Comparison of ENCODE assay signal across 35 cellular contexts in the genomic region with DNA sequence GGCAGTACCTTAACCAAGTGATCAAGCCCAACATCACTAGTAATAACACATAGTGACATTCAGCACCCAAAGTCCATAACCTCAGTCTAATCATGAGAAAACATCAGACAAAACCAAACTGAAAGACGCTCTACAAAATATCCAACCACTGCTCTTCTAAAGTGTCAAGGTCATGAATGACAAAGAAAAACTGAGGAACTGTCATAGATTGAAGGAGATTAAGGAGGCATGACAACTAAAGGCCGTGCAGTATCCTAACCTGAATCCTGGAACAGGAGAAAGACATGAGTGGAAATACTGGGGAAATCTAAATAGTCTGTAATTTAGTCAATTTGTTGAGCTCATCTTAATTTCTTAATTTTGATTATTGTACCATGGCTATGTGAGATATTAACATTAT. TPM values are rescaled to one million over a fixed set of nuclear protein-coding genes. Genes with fewer than 3 reads are reported as not detected.
"Had no signal": no experiment of that assay in that cellular context is flagged by ENCODE, and none has a peak within 500 bp of the region (broad histone marks: within the 10 kb centered on the region; RNA-seq: fewer than 3 reads in every experiment).

No MANE protein-coding gene starts in this region.

- H3K4me1 ChIP-seq: pancreas, psoas muscle, right lobe of liver, spleen, suprapubic skin, testis, tibial artery, upper lobe of right lung, uterus had no signal

- FAIRE-seq: pancreas had no signal

- H3K4me2 ChIP-seq: smooth muscle cell had no signal

- H3K9me3 ChIP-seq: neutrophil, pancreas, psoas muscle, right lobe of liver, suprapubic skin, testis, tibial artery, transverse colon, upper lobe of right lung, uterus had no signal

- ATAC-seq: naive thymus-derived CD8-positive, alpha-beta T cell; natural killer cell treated with Interleukin-12 subunit alpha and Interleukin-12 subunit beta and Interleukin-15 and Interleukin-18, amount 100 ng/mL, for 72 hours; pancreas; psoas muscle; right cardiac atrium; right lobe of liver; stimulated activated memory B cell treated with anti-CD40 and anti-IgM and Interleukin-4, amounts not matched to agents 10 μg/mL and 1 μg/mL and 100 μg/mL, for 72 hours; stimulated activated naive CD8-positive, alpha-beta T cell treated with anti-CD3 and anti-CD28 coated beads, Interleukin-15, amount 100 ng/mL, for 72 hours; stimulated activated naive CD8-positive, alpha-beta T cell treated with anti-CD3 and anti-CD28 coated beads, Interleukin-15, Interleukin-2, amounts not matched to agents 100 U/mL and 50 U/mL, for 24 hours had no signal

- H3K36me3 ChIP-seq: neutrophil, pancreas, right lobe of liver, spleen, suprapubic skin, tibial artery, transverse colon, upper lobe of right lung, uterus had no signal

- H3K27me3 ChIP-seq: neutrophil, pancreas, right lobe of liver, spleen, suprapubic skin, testis, tibial artery, transverse colon, upper lobe of right lung, uterus had no signal

- H3K4me3 ChIP-seq: pancreas, psoas muscle, right lobe of liver, skin epidermis, smooth muscle cell, spleen, suprapubic skin, testis, tibial artery, transverse colon, upper lobe of right lung, uterus had no signal

- DNase-seq: naive thymus-derived CD8-positive, alpha-beta T cell; nephron progenitor cell; nucleus accumbens; pancreas; psoas muscle; right lobe of liver; spleen; stimulated activated CD4-positive, alpha-beta T cell treated with anti-CD3 and anti-CD28 coated beads, Interleukin-12 subunit alpha, Interleukin-12 subunit beta, amount 100 ng/mL, for 4 hours; stimulated activated CD4-positive, alpha-beta T cell treated with anti-CD3 and anti-CD28 coated beads, Interleukin-1b, Interleukin-23, amount 100 ng/mL, for 48 hours; stimulated activated CD4-positive, alpha-beta T cell treated with anti-CD3 and anti-CD28 coated beads, Interleukin-4, amount 100 ng/mL, for 1 hour; stimulated activated CD4-positive, alpha-beta T cell treated with anti-CD3 and anti-CD28 coated beads, Interleukin-4, amount 100 ng/mL, for 4 hours; stimulated activated CD8-positive, alpha-beta memory T cell treated with anti-CD3 and anti-CD28 coated beads, Interleukin-4, amount 100 ng/mL, for 48 hours; stimulated activated naive CD4-positive, alpha-beta T cell; stimulated activated naive CD8-positive, alpha-beta T cell treated with anti-CD3 and anti-CD28 coated beads, Interleukin-15, amount 100 ng/mL, for 72 hours; stimulated activated naive CD8-positive, alpha-beta T cell treated with anti-CD3 and anti-CD28 coated beads, Interleukin-15, Interleukin-2, amounts not matched to agents 100 U/mL and 50 U/mL, for 24 hours; substantia nigra; testis; tibial artery; upper lobe of right lung; uterus had no signal

- H3K27ac ChIP-seq: neutrophil, pancreas, psoas muscle, right lobe of liver, skin epidermis, spleen, suprapubic skin, testis, tibial artery, transverse colon, upper lobe of right lung, uterus had no signal

RNA-seq across cellular contexts. Expression of gene EXOC1L, which starts 38.2 kb away (rescaled TPM):
- total RNA-seq: naive thymus-derived CD8-positive, alpha-beta T cell; natural killer cell treated with Interleukin-12 subunit alpha and Interleukin-12 subunit beta and Interleukin-15 and Interleukin-18, amount 100 ng/mL, for 72 hours; neural crest cell; omental fat pad; osteocyte; pancreas; posterior vena cava; psoas muscle; renal cortical epithelial cell; right cardiac atrium; right lobe of liver; smooth muscle cell; spleen; suprapubic skin; transverse colon; upper lobe of right lung; urinary bladder; uterus had no signal
- polyA plus RNA-seq: naive thymus-derived CD8-positive, alpha-beta T cell; pancreas; psoas muscle; smooth muscle cell; spleen; thymus had no signal
